Comparison of ENCODE assay signal across 8 cellular contexts in the genomic region with DNA sequence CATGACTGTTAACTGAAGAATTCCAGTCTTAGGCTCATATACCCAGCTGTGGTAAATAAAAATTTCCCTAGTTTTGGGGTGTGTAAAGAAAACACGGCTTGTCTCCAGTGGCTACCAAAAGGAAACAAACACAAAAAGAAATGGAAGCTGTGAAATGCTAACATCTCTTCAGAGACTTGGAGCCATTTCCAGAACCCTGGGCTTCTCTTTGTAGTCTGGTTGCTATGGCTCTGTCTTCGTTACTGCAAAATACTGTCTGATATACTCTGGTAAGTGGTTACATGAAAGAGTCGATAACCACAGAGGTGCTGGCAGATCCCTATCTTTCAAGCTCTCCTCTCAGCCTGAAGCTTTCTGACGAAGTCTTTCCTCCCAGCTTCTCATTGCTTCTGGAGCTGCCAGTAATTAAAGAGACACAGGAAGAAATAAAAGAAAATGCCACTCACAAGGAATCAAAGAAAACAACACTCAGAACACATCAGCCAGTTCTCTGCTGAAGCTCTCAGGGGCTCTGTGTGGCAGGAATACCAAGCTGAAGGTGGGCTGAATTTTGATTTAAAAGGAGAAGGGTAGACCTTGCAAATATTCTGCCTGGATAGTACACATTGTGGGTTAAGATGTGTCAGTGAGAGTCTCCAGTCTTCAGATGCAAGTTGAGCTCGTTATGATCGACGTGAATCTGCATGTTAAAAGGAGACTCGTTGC.
DNase-seq lines count a peak whose midpoint lies in the region; ATAC-seq and TF ChIP-seq lines count a peak whose summit lies in the region.

No MANE protein-coding gene starts in this region.

- H3K4me2 ChIP-seq in DND-41 (ENCODE audit: insufficient read depth, low read length) (peak overlapping the region; percentile 65), neural cell (ENCODE audit: low read length) (no peak overlapping the region), MM.1S (ENCODE audit: low read depth, low read length) (no peak overlapping the region)

- CTCF ChIA-PET in T-cell (lab: Charles Lee) = interaction anchor here (0.6 to 1.6 kb wide), 8 partner anchors 59 to 336 kb away, joined by 3 to 6 read pairs (median 3); no protein-coding TSS in a partner anchor

- TF ChIP-seq EP300 in neural cell (conservative IDR thresholded peaks at IDR 0.05; ENCODE audit: poor library complexity, severe bottlenecking) = peak; percentile 23

- TF ChIP-seq CTCF in DND-41 (IDR thresholded peaks at IDR 0.05; ENCODE audit: borderline replicate concordance, extremely low read depth, low read length, poor library complexity, severe bottlenecking) (no peak), coronary artery (IDR thresholded peaks at IDR 0.05) (no peak), neural cell (IDR thresholded peaks at IDR 0.05; ENCODE audit: poor library complexity, severe bottlenecking) (no peak), MM.1S (IDR thresholded peaks at IDR 0.05; ENCODE audit: low read length) (no peak)

- H4K20me1 ChIP-seq in DND-41 (ENCODE audit: insufficient read depth, low read length) (no peaks in the 10 kb centered on the region), neural cell (ENCODE audit: insufficient read depth) (no peaks in the 10 kb centered on the region), MM.1S (ENCODE audit: insufficient read depth, low read length) (no peaks in the 10 kb centered on the region)

- H3K4me3 ChIP-seq in DND-41 (ENCODE audit: low read depth in 1 of 2, low read length in 2 of 2) (peak overlapping the region in 1 of 2 experiments; percentile 50; a peak in 2 of 4 replicates), coronary artery (peak overlapping the region; percentile 11), neural cell (ENCODE audit: low read length) (peak overlapping the region; percentile 13), MM.1S (ENCODE audit: low read length) (no peak overlapping the region)

- peaks cover 0 to 27% of the 10 kb centered on the region in 2 donors for H3K27me3 Mint-ChIP-seq in T-cell

- H3K79me2 ChIP-seq in DND-41 (ENCODE audit: insufficient read depth, low read length) = no peaks in the 10 kb centered on the region
- H3K79me2 ChIP-seq in neural cell (replicated peaks; ENCODE audit: insufficient read depth, low read length) = no peaks in the 10 kb centered on the region
- no peaks in the 10 kb centered on the region for H3K79me2 ChIP-seq in MM.1S (ENCODE audit: low read length)

- peak overlapping the region; percentile 88 for H3K27ac ChIP-seq in DND-41 (ENCODE audit: low read length)
- H3K27ac ChIP-seq in coronary artery = peak overlapping the region; percentile 20 to 58
- H3K27ac ChIP-seq in neural cell (ENCODE audit: low read length) = peak overlapping the region; percentile 60
- no peak overlapping the region for H3K27ac ChIP-seq in MM.1S (ENCODE audit: low read length)

- H3K36me3 ChIP-seq in DND-41 (ENCODE audit: insufficient read depth, low read length) (no peaks in the 10 kb centered on the region), neural cell (ENCODE audit: insufficient read depth, low read length) (no peaks in the 10 kb centered on the region), MM.1S (replicated peaks; ENCODE audit: insufficient read depth, low read length) (no peaks in the 10 kb centered on the region)

- H3K4me1 Mint-ChIP-seq in T-cell = peaks cover 15 to 33% (median 15%) of the 10 kb centered on the region in 3 donors

- H3K36me3 Mint-ChIP-seq in T-cell = peaks cover 3% of the 10 kb centered on the region

- H3K9me2 ChIP-seq in neural cell (ENCODE audit: insufficient read depth, low read length) (no peaks in the 10 kb centered on the region), MM.1S (replicated peaks; ENCODE audit: insufficient read depth, low read length) (no peaks in the 10 kb centered on the region)

- H3F3A ChIP-seq in neural cell (ENCODE audit: insufficient read depth, low read length, poor library complexity, severe bottlenecking) (no peaks in the 10 kb centered on the region), MM.1S (ENCODE audit: insufficient read depth, low read length) (no peaks in the 10 kb centered on the region)

- H3K4me1 ChIP-seq in DND-41 (ENCODE audit: insufficient read depth, low read length) = peaks cover 26% of the 10 kb centered on the region
- no peaks in the 10 kb centered on the region for H3K4me1 ChIP-seq in MM.1S (ENCODE audit: low read length)

- peak overlapping the region; percentile 89 to 91 for H3K27ac Mint-ChIP-seq in T-cell

- peak overlapping the region; percentile 59 for H2AFZ ChIP-seq in DND-41 (ENCODE audit: low read depth, low read length)
- H2AFZ ChIP-seq in neural cell (ENCODE audit: low read depth, low read length) = peak overlapping the region; percentile 8
- H2AFZ ChIP-seq in MM.1S (ENCODE audit: low read length) = no peak overlapping the region

- no peak for TF ChIP-seq RAD21 in neural cell (conservative IDR thresholded peaks at IDR 0.05)

- H3K9ac ChIP-seq in DND-41 (ENCODE audit: low read depth, low read length) (peak overlapping the region; percentile 50), neural cell (ENCODE audit: low read length) (peak overlapping the region; percentile 48), MM.1S (ENCODE audit: low read length) (no peak overlapping the region)

- H3K9me3 Mint-ChIP-seq in T-cell = peaks cover 9 to 19% (median 10%) of the 10 kb centered on the region in 3 donors

- DNase-seq in DND-41 (peak; percentile 74), T-cell (peak in 29 of 34 experiments; percentile 2 to 64 (median 36)), coronary artery (ENCODE audit: low spot score) (no peak), NCI-H1436 treated with DMSO at 0.1 percent for 48 hours (lab: John Stamatoyannopoulos, UW) (no peak), COLO668 (lab: John Stamatoyannopoulos, UW; ENCODE audit: unreplicated experiment) (no peak), MM.1S (no peak)

- ATAC-seq in DND-41 (ENCODE audit: insufficient read depth, low read depth) (peak; percentile 99), T-cell (replicated peaks in 1 of 4) (peak; percentile 66 to 96 (median 94)), HG03139 (IDR thresholded peaks at IDR 0.05; ENCODE audit: unreplicated experiment) (no peak)

- H3K4me3 Mint-ChIP-seq in T-cell = peak overlapping the region; percentile 35 to 53 (median 50)

- POLR2A ChIA-PET in T-cell (lab: Charles Lee) = interaction anchor here in 1 of 2 donors (0.5 to 1.5 kb wide), 7 partner anchors 28 to 274 kb away, joined by 3 to 7 read pairs (median 5); no protein-coding TSS in a partner anchor

- H3K9me3 ChIP-seq in DND-41 (ENCODE audit: insufficient read depth, low read length, severe bottlenecking) = peaks cover 3% of the 10 kb centered on the region
- no peaks in the 10 kb centered on the region for H3K9me3 ChIP-seq in neural cell (ENCODE audit: low read length)
- no peaks in the 10 kb centered on the region for H3K9me3 ChIP-seq in MM.1S (replicated peaks; ENCODE audit: insufficient read depth, low read length)

- H3K27me3 ChIP-seq in DND-41 (ENCODE audit: insufficient read depth, low read length, poor library complexity) = no peaks in the 10 kb centered on the region
- no peaks in the 10 kb centered on the region for H3K27me3 ChIP-seq in neural cell (ENCODE audit: insufficient read depth, low read depth, low read length)
- no peaks in the 10 kb centered on the region for H3K27me3 ChIP-seq in MM.1S (replicated peaks; ENCODE audit: insufficient read depth, low read length)

TF ChIP-seq in neural cell, 6 proteins besides CTCF, POLR2A, EP300 and RAD21:
- TF ChIP-seq, protein P1, sequence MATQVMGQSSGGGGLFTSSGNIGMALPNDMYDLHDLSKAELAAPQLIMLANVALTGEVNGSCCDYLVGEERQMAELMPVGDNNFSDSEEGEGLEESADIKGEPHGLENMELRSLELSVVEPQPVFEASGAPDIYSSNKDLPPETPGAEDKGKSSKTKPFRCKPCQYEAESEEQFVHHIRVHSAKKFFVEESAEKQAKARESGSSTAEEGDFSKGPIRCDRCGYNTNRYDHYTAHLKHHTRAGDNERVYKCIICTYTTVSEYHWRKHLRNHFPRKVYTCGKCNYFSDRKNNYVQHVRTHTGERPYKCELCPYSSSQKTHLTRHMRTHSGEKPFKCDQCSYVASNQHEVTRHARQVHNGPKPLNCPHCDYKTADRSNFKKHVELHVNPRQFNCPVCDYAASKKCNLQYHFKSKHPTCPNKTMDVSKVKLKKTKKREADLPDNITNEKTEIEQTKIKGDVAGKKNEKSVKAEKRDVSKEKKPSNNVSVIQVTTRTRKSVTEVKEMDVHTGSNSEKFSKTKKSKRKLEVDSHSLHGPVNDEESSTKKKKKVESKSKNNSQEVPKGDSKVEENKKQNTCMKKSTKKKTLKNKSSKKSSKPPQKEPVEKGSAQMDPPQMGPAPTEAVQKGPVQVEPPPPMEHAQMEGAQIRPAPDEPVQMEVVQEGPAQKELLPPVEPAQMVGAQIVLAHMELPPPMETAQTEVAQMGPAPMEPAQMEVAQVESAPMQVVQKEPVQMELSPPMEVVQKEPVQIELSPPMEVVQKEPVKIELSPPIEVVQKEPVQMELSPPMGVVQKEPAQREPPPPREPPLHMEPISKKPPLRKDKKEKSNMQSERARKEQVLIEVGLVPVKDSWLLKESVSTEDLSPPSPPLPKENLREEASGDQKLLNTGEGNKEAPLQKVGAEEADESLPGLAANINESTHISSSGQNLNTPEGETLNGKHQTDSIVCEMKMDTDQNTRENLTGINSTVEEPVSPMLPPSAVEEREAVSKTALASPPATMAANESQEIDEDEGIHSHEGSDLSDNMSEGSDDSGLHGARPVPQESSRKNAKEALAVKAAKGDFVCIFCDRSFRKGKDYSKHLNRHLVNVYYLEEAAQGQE (IDR thresholded peaks at IDR 0.05; ENCODE audit: borderline replicate concordance) = no peak
- TF ChIP-seq POLR2AphosphoS5 (IDR thresholded peaks at IDR 0.05) = no peak
- TF ChIP-seq SMC3 (conservative IDR thresholded peaks at IDR 0.05; ENCODE audit: poor library complexity) = no peak
- TF ChIP-seq TAF1 (IDR thresholded peaks at IDR 0.05; ENCODE audit: low read depth) = no peak
- no peak for TF ChIP-seq MXI1 (conservative IDR thresholded peaks at IDR 0.05; ENCODE audit: poor library complexity, severe bottlenecking)
- no peak for TF ChIP-seq EZH2 (IDR thresholded peaks at IDR 0.05; ENCODE audit: borderline replicate concordance, insufficient read depth, low read length, poor library complexity, severe bottlenecking)

Comparison
In these comparisons a context has a peak if more than half of its experiments do, and no peak if none do; other contexts are left out.
1. DNase-seq: peak in DND-41 (single experiment) and T-cell (29 of 34); none in coronary artery (single experiment), NCI-H1436 treated with DMSO at 0.1 percent for 48 hours (single experiment), COLO668 (single experiment) and MM.1S (single experiment).